ENCODE assay signal across 36 cellular contexts in genomic region chr12:131489718-131490117, GRCh38.
"Had no signal": no experiment of that assay in that cellular context is flagged by ENCODE, and none has a peak within 500 bp of the region (broad histone marks: within the 10 kb centered on the region; RNA-seq: fewer than 3 reads in every experiment).

No MANE protein-coding gene starts in this region.

- DNase-seq: activated gamma-delta T cell; activated gamma-delta T cell treated with Interleukin-2 at 50 U/mL for 16 hours; activated naive CD4-positive, alpha-beta T cell; activated naive CD4-positive, alpha-beta T cell treated with anti-CD3 and anti-CD28 coated beads for 36 hours; activated naive CD4-positive, alpha-beta T cell treated with anti-CD3 and anti-CD28 coated beads, Interleukin-2, amount 10 ng/mL, durations not matched to agents 7 days and 5 days; activated naive CD4-positive, alpha-beta T cell treated with anti-CD3 and anti-CD28 coated beads, Interleukin-2, amount 50 U/mL, for 16 hours; activated naive CD4-positive, alpha-beta T cell treated with Interleukin-2 at 50 U/mL for 16 hours; activated naive CD8-positive, alpha-beta T cell treated with anti-CD3 and anti-CD28 coated beads for 36 hours; activated naive CD8-positive, alpha-beta T cell treated with anti-CD3 and anti-CD28 coated beads, Interleukin-2, amount 10 ng/mL, durations not matched to agents 7 days and 5 days; activated naive CD8-positive, alpha-beta T cell treated with anti-CD3 and anti-CD28 coated beads, Interleukin-2, amount 50 U/mL, for 24 hours; activated T-cell treated with anti-CD3 and anti-CD28 coated beads, Interleukin-2, amount 50 U/mL, for 1 hour; activated T-cell treated with anti-CD3 and anti-CD28 coated beads, Interleukin-2, amount 50 U/mL, for 24 hours; activated T-cell treated with anti-CD3 and anti-CD28 coated beads, Interleukin-2, amount 50 U/mL, for 4 hours; activated T-cell treated with anti-CD3 and anti-CD28 coated beads, Interleukin-2, amount 50 U/mL, for 48 hours; activated T-cell treated with anti-CD3 and anti-CD28 coated beads, Interleukin-2, amount 50 U/mL, for 72 hours; adrenal gland; amniotic stem cell; amygdala; anterior cingulate cortex; aorta; body of pancreas; brain microvascular endothelial cell; caudate nucleus; central memory CD4-positive, alpha-beta T cell; cerebellar nuclear complex had no signal

- H3K4me3 ChIP-seq: adrenal gland, ascending aorta, body of pancreas, breast epithelium, cardiac muscle cell had no signal

- H3K36me3 ChIP-seq: adrenal gland, ascending aorta, brain microvascular endothelial cell, breast epithelium, cardiac muscle cell had no signal

- H3K27ac Mint-ChIP-seq: activated naive CD4-positive, alpha-beta T cell treated with anti-CD3 and anti-CD28 coated beads for 36 hours; activated naive CD4-positive, alpha-beta T cell treated with anti-CD3 and anti-CD28 coated beads, Interleukin-2, amount 10 ng/mL, durations not matched to agents 7 days and 5 days; activated naive CD4-positive, alpha-beta T cell treated with anti-CD3 and anti-CD28 coated beads, Interleukin-2, amount 50 U/mL, for 24 hours; activated naive CD8-positive, alpha-beta T cell; activated naive CD8-positive, alpha-beta T cell treated with anti-CD3 and anti-CD28 coated beads for 36 hours; activated naive CD8-positive, alpha-beta T cell treated with anti-CD3 and anti-CD28 coated beads, Interleukin-2, amount 10 ng/mL, durations not matched to agents 7 days and 5 days; activated naive CD8-positive, alpha-beta T cell treated with anti-CD3 and anti-CD28 coated beads, Interleukin-2, amount 50 U/mL, for 24 hours; activated T-cell treated with anti-CD3 and anti-CD28 coated beads, Interleukin-2, amount 50 U/mL, for 24 hours; activated T-cell treated with anti-CD3 and anti-CD28 coated beads, Interleukin-2, amount 50 U/mL, for 72 hours; activated T-helper 1 cell treated with anti-CD3 and anti-CD28 coated beads, Interleukin-12 subunit alpha, Interleukin-12 subunit beta, Interleukin-2, Interleukin-4 antibody, amounts not matched to agents 30 ng/mL and 10 ng/mL and 1 ng/mL, durations not matched to agents 14 hours and 24 hours and 36 hours; activated T-helper 17 cell treated with anti-CD3 and anti-CD28 coated beads, Interleukin-2, amount 50 U/mL, for 72 hours; activated T-helper 2 cell treated with anti-CD3 and anti-CD28 coated beads, Interferon-gamma antibody, Interleukin-2, Interleukin-4, amounts not matched to agents 10 μg/mL and 5 μg/mL and 100 μg/mL, durations not matched to agents 14 hours and 24 hours and 36 hours; brain had no signal

- H3K27ac ChIP-seq: adrenal gland, ascending aorta, body of pancreas, brain microvascular endothelial cell, breast epithelium, cardiac muscle cell had no signal

- H3K4me1 Mint-ChIP-seq: activated naive CD4-positive, alpha-beta T cell treated with anti-CD3 and anti-CD28 coated beads, Interleukin-2, amount 10 ng/mL, durations not matched to agents 7 days and 5 days; activated naive CD8-positive, alpha-beta T cell treated with anti-CD3 and anti-CD28 coated beads for 36 hours; activated naive CD8-positive, alpha-beta T cell treated with anti-CD3 and anti-CD28 coated beads, Interleukin-2, amount 10 ng/mL, durations not matched to agents 7 days and 5 days; central memory CD8-positive, alpha-beta T cell had no signal

- H3K4me3 Mint-ChIP-seq: activated naive CD4-positive, alpha-beta T cell treated with anti-CD3 and anti-CD28 coated beads for 36 hours; activated naive CD4-positive, alpha-beta T cell treated with anti-CD3 and anti-CD28 coated beads, Interleukin-2, amount 10 ng/mL, durations not matched to agents 7 days and 5 days; activated naive CD4-positive, alpha-beta T cell treated with anti-CD3 and anti-CD28 coated beads, Interleukin-2, amount 50 U/mL, for 24 hours; activated naive CD8-positive, alpha-beta T cell; activated naive CD8-positive, alpha-beta T cell treated with anti-CD3 and anti-CD28 coated beads for 36 hours; activated naive CD8-positive, alpha-beta T cell treated with anti-CD3 and anti-CD28 coated beads, Interleukin-2, amount 10 ng/mL, durations not matched to agents 7 days and 5 days; activated naive CD8-positive, alpha-beta T cell treated with anti-CD3 and anti-CD28 coated beads, Interleukin-2, amount 50 U/mL, for 24 hours; activated T-cell treated with anti-CD3 and anti-CD28 coated beads, Interleukin-2, amount 50 U/mL, for 24 hours; activated T-cell treated with anti-CD3 and anti-CD28 coated beads, Interleukin-2, amount 50 U/mL, for 4 hours; activated T-cell treated with anti-CD3 and anti-CD28 coated beads, Interleukin-2, amount 50 U/mL, for 72 hours; activated T-helper 1 cell treated with anti-CD3 and anti-CD28 coated beads, Interleukin-12 subunit alpha, Interleukin-12 subunit beta, Interleukin-2, Interleukin-4 antibody, amounts not matched to agents 30 ng/mL and 10 ng/mL and 1 ng/mL, durations not matched to agents 14 hours and 24 hours and 36 hours; activated T-helper 17 cell treated with anti-CD3 and anti-CD28 coated beads, Interleukin-2, amount 50 U/mL, for 72 hours; brain; central memory CD8-positive, alpha-beta T cell had no signal

- H3K27me3 ChIP-seq: adrenal gland, ascending aorta, brain microvascular endothelial cell, cardiac muscle cell had no signal

- H3K27me3 Mint-ChIP-seq: activated naive CD4-positive, alpha-beta T cell treated with anti-CD3 and anti-CD28 coated beads, Interleukin-2, amount 10 ng/mL, durations not matched to agents 7 days and 5 days; activated naive CD4-positive, alpha-beta T cell treated with anti-CD3 and anti-CD28 coated beads, Interleukin-2, amount 50 U/mL, for 24 hours; activated naive CD8-positive, alpha-beta T cell; activated naive CD8-positive, alpha-beta T cell treated with anti-CD3 and anti-CD28 coated beads for 36 hours; activated naive CD8-positive, alpha-beta T cell treated with anti-CD3 and anti-CD28 coated beads, Interleukin-2, amount 50 U/mL, for 24 hours; activated T-helper 17 cell treated with anti-CD3 and anti-CD28 coated beads, Interleukin-2, amount 50 U/mL, for 72 hours; central memory CD8-positive, alpha-beta T cell had no signal

- H3K4me1 ChIP-seq: adrenal gland, ascending aorta, body of pancreas, breast epithelium had no signal

- H3K36me3 Mint-ChIP-seq: activated naive CD4-positive, alpha-beta T cell treated with anti-CD3 and anti-CD28 coated beads, Interleukin-2, amount 10 ng/mL, durations not matched to agents 7 days and 5 days; activated naive CD4-positive, alpha-beta T cell treated with anti-CD3 and anti-CD28 coated beads, Interleukin-2, amount 50 U/mL, for 24 hours; activated naive CD4-positive, alpha-beta T cell treated with anti-CD3 and anti-CD28 coated beads, Interleukin-2, amount 50 U/mL, for 72 hours; activated naive CD8-positive, alpha-beta T cell; activated naive CD8-positive, alpha-beta T cell treated with anti-CD3 and anti-CD28 coated beads for 36 hours; activated naive CD8-positive, alpha-beta T cell treated with anti-CD3 and anti-CD28 coated beads, Interleukin-2, amount 10 ng/mL, durations not matched to agents 7 days and 5 days; brain had no signal

- ATAC-seq: activated naive CD4-positive, alpha-beta T cell treated with anti-CD3 and anti-CD28 coated beads, Interleukin-2, amount 50 U/mL, for 72 hours; activated naive CD8-positive, alpha-beta T cell treated with anti-CD3 and anti-CD28 coated beads, Interleukin-2, amount 50 U/mL, for 24 hours; activated T-cell treated with anti-CD3 and anti-CD28 coated beads, Interleukin-2, amount 50 U/mL, for 4 hours; activated T-cell treated with anti-CD3 and anti-CD28 coated beads, Interleukin-2, amount 50 U/mL, for 72 hours; activated T-helper 17 cell treated with anti-CD3 and anti-CD28 coated beads, Interleukin-2, amount 50 U/mL, for 72 hours; body of pancreas had no signal

- H3K9me3 ChIP-seq: adrenal gland, ascending aorta, body of pancreas, breast epithelium had no signal
